In the genomic region with DNA sequence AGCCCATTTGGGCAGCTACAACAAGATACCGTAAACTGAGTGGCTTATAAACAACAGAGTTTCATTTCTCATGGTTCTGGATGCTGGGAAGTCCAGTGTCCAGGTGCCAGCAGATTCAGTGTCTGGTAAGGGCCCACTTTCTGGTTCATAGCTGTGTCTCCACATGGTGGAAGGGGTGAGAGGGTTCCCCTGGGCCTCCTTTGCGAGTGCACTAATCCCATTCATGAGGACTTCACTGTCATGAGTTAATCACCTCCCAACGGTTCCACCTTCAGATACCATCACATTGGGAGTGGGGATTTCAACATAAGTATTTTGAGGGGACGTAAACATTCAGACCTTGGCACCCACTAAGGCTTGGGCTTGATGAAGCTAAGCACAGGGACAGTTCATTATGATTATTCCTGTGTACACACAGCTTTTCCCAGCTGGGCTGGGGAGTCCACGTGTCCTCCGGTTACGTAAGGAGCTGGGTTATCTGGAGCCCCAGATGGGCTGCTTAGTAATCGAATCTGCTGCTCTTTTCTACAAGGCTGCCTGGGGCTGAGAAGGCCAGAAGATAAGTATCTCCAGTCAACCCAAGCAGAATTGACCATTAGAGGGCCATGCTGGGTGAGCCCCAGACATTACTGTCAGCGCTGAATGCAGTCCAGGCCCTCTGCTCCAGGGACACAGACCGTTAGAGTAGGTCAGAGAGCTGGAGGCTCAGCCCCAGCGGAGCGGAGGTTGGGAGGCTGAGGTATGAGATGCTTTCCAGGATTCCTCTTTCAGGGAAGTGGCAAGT, we compare ENCODE assay signal across 1 cellular context.
TF ChIP-seq lines count a peak whose summit lies in the region.

No MANE protein-coding gene starts in this region.

TF ChIP-seq in SK-N-SH treated with all-trans-retinoic acid at 6 μM for 48 hours, 23 proteins besides CTCF, POLR2A, EP300 and RAD21 (continued from another document):
- TF ChIP-seq ZFP3 (CRISPR knock-in tag; IDR thresholded peaks at IDR 0.05) (peak; percentile 93), GLIS3 (CRISPR knock-in tag; IDR thresholded peaks at IDR 0.05) (peak; percentile 97), ZNF70 (CRISPR knock-in tag; IDR thresholded peaks at IDR 0.05) (peak; percentile 99), TOX (CRISPR knock-in tag; IDR thresholded peaks at IDR 0.05; ENCODE audit: borderline replicate concordance) (no peak), ZNF8 (CRISPR knock-in tag; IDR thresholded peaks at IDR 0.05) (peak; percentile 80)
- TF ChIP-seq, protein P1, sequence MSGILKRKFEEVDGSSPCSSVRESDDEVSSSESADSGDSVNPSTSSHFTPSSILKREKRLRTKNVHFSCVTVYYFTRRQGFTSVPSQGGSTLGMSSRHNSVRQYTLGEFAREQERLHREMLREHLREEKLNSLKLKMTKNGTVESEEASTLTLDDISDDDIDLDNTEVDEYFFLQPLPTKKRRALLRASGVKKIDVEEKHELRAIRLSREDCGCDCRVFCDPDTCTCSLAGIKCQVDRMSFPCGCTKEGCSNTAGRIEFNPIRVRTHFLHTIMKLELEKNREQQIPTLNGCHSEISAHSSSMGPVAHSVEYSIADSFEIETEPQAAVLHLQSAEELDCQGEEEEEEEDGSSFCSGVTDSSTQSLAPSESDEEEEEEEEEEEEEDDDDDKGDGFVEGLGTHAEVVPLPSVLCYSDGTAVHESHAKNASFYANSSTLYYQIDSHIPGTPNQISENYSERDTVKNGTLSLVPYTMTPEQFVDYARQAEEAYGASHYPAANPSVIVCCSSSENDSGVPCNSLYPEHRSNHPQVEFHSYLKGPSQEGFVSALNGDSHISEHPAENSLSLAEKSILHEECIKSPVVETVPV (CRISPR knock-in tag; IDR thresholded peaks at IDR 0.05) = peak; percentile 96
